ENCODE assay signal across 1 cellular context in genomic region chr16:5925850-5926249, GRCh38.
TF ChIP-seq lines count a peak whose summit lies in the region.

No MANE protein-coding gene starts in this region.

TF ChIP-seq in GM23338, 12 proteins besides CTCF, POLR2A, EP300 and RAD21 (continued from another document):
- TF ChIP-seq STAT1 (IDR thresholded peaks at IDR 0.05; ENCODE audit: unreplicated experiment): no peak
- no peak for TF ChIP-seq REST (IDR thresholded peaks at IDR 0.05; ENCODE audit: unreplicated experiment)
- TF ChIP-seq EZH2phosphoT487 (IDR thresholded peaks at IDR 0.05; ENCODE audit: unreplicated experiment): no peak
- TF ChIP-seq ETS1 (IDR thresholded peaks at IDR 0.05): no peak
- no peak for TF ChIP-seq ZNF114 (CRISPR knock-in tag; IDR thresholded peaks at IDR 0.05)
- TF ChIP-seq ZNF462 (CRISPR knock-in tag; IDR thresholded peaks at IDR 0.05): peak; percentile 88
- TF ChIP-seq EZH2 (IDR thresholded peaks at IDR 0.05; ENCODE audit: low read depth, unreplicated experiment): no peak
- TF ChIP-seq NANOG (IDR thresholded peaks at IDR 0.05; ENCODE audit: borderline replicate concordance): peak; percentile 77
